In genomic region chr17:69540356-69540755, GRCh38 we compare ENCODE assay signal across 1 cellular context.
TF ChIP-seq lines count a peak whose summit lies in the region.

No MANE protein-coding gene starts in this region.

TF ChIP-seq in IMR-90, 13 proteins besides CTCF, POLR2A, EP300 and RAD21:
- no peak for TF ChIP-seq MXI1 (IDR thresholded peaks at IDR 0.05; ENCODE audit: borderline replicate concordance, low read depth, low read length)
- 0 out of 2 replicates have a peak, but pooled peaks have one; percentile 0 for TF ChIP-seq BHLHE40 (IDR thresholded peaks at IDR 0.05; ENCODE audit: low read depth, low read length)
- no peak for TF ChIP-seq CHD1 (IDR thresholded peaks at IDR 0.05; ENCODE audit: low read depth, low read length)
- peak; percentile 6; the same call in 1 of the 2 replicates for TF ChIP-seq USF2 (IDR thresholded peaks at IDR 0.05; ENCODE audit: low read depth, low read length)
- no peak for TF ChIP-seq ELK1 (IDR thresholded peaks at IDR 0.05; ENCODE audit: borderline replicate concordance, low read depth, low read length)
- TF ChIP-seq CEBPB (IDR thresholded peaks at IDR 0.05; ENCODE audit: low read depth, low read length) = peak; percentile 68
- TF ChIP-seq RCOR1 (IDR thresholded peaks at IDR 0.05; ENCODE audit: insufficient replicate concordance, low read length) = no peak
- TF ChIP-seq MAFK (IDR thresholded peaks at IDR 0.05; ENCODE audit: low read depth, low read length) = no peak
- no peak for TF ChIP-seq SMC3 (IDR thresholded peaks at IDR 0.05; ENCODE audit: low read depth, low read length)
- no peak for TF ChIP-seq FOS (IDR thresholded peaks at IDR 0.05; ENCODE audit: low read depth, low read length)
- no peak for TF ChIP-seq RFX5 (IDR thresholded peaks at IDR 0.05; ENCODE audit: low read depth, low read length)
- no peak for TF ChIP-seq NFE2L2 (IDR thresholded peaks at IDR 0.05; ENCODE audit: low read depth, low read length)
- TF ChIP-seq MAZ (IDR thresholded peaks at IDR 0.05; ENCODE audit: borderline replicate concordance, low read depth, low read length) = no peak
